8 cellular contexts compared by ENCODE assay signal in the genomic region with DNA sequence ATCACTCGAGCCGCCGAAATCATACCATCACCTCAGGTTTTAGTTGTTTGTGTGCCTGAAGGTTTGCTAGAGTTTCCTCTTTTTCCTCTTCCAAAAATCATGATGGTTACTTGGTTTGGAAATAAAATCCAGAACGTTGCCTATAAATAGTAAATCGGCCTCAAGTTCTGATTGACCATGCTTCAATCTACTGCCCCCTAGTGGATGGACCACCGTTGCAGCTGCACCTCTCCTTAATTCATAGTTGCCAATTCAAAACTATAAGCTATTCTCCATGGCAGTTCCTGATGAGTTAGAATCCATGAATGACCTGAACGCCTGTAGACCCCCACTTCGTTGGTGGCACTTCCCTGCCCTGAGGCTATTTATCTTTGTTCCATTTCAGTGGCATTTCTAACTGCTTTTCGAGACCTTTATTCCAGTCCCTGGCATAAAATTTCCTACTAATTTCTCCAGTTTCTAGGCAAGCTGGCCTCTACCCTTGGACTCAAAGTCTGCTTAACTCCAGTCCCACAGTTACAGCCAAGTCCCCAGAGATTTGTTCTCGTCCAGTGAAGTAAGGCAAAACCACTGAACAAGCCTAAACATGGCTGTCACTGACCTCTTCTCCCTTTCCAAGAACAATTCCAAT.
DNase-seq lines count a peak whose midpoint lies in the region; ATAC-seq and TF ChIP-seq lines count a peak whose summit lies in the region.

No MANE protein-coding gene starts in this region.

- H3K9me3 Mint-ChIP-seq in nephron progenitor cell, result no peaks in the 10 kb centered on the region

- H3K4me1 Mint-ChIP-seq in nephron progenitor cell, result peaks cover 5% of the 10 kb centered on the region

- H3K27ac Mint-ChIP-seq in nephron progenitor cell, result no peak overlapping the region

- peak; percentile 33 for DNase-seq in AG20443 (ENCODE audit: low spot score)
- DNase-seq in Kasumi-1 (lab: John Stamatoyannopoulos, UW), result peak; percentile 51 to 62
- peak; percentile 14 for DNase-seq in UCSD-AML1 (lab: John Stamatoyannopoulos, UW; ENCODE audit: unreplicated experiment)
- peak; percentile 36 for DNase-seq in fibroblast of gingiva (ENCODE audit: low read depth)
- peak; percentile 67 for DNase-seq in nephron progenitor cell

- no peak overlapping the region for H3K4me3 Mint-ChIP-seq in nephron progenitor cell

- no peaks in the 10 kb centered on the region for H3K36me3 Mint-ChIP-seq in nephron progenitor cell (ENCODE audit: low read depth)

- ATAC-seq in GM18873 (IDR thresholded peaks at IDR 0.05; ENCODE audit: low FRiP score, unreplicated experiment), result no peak
- no peak for ATAC-seq in HG03457 (IDR thresholded peaks at IDR 0.05; ENCODE audit: unreplicated experiment)

- H3K27me3 Mint-ChIP-seq in nephron progenitor cell (ENCODE audit: low read depth, poor library complexity), result peaks cover 7% of the 10 kb centered on the region

- TF ChIP-seq CTCF in GM12873 (IDR thresholded peaks at IDR 0.05; ENCODE audit: insufficient read depth, low read depth, low read length, missing control alignments) (peak; percentile 87), nephron progenitor cell (IDR thresholded peaks at IDR 0.05) (peak; percentile 70)

Comparison
In these comparisons a context has a peak if more than half of its experiments do, and no peak if none do; other contexts are left out.
1. DNase-seq: peak in every context shown above with its lines; median percentile 67 in nephron progenitor cell; 56 in Kasumi-1; 36 in fibroblast of gingiva; 33 in AG20443; 14 in UCSD-AML1.